ENCODE assay signal across 9 cellular contexts in the genomic region with DNA sequence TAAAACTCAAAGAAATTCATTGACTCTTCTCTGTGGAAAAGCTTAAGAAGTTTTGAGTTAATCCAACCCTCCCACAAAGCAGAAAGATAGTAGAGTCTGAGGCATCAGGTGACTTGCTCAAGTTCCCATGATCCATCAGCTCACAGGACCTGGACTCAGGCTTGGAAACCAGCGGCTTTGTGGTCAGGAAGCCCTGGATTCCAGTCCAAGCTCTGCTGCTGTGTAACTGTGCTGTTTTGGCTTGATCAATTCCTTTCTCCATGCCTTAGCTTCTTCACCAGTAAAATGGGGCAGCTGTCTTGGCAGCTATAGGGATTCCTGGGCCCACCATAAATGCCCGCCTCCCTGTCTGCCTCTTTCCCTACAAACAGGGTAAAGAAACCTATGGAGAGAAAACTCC.
DNase-seq lines count a peak whose midpoint lies in the region; ATAC-seq and TF ChIP-seq lines count a peak whose summit lies in the region.
"Had no signal": no experiment of that assay in that cellular context is flagged by ENCODE, and none has a peak within 500 bp of the region (broad histone marks: within the 10 kb centered on the region; RNA-seq: fewer than 3 reads in every experiment).

No MANE protein-coding gene starts in this region.

- H3K27me3 ChIP-seq in stomach, result no peaks in the 10 kb centered on the region
- no peaks in the 10 kb centered on the region for H3K27me3 ChIP-seq in MM.1S (replicated peaks; ENCODE audit: insufficient read depth, low read length)

- H3K9ac ChIP-seq in MM.1S (ENCODE audit: low read length), result no peak overlapping the region

- H3K36me3 Mint-ChIP-seq in activated CD8-positive, alpha-beta memory T cell treated with anti-CD3 and anti-CD28 coated beads, Interleukin-2, amount 10 ng/mL, durations not matched to agents 7 days and 5 days, result no peaks in the 10 kb centered on the region
- no peaks in the 10 kb centered on the region for H3K36me3 Mint-ChIP-seq in activated T-cell treated with anti-CD3 and anti-CD28 coated beads, Interleukin-2, amount 50 U/mL, for 72 hours (ENCODE audit: insufficient read depth in 2 of 2)

- H3K9me2 ChIP-seq in MM.1S (replicated peaks; ENCODE audit: insufficient read depth, low read length), result no peaks in the 10 kb centered on the region

- H3K9me3 ChIP-seq in stomach (no peaks in the 10 kb centered on the region), MM.1S (replicated peaks; ENCODE audit: insufficient read depth, low read length) (no peaks in the 10 kb centered on the region)

- H4K20me1 ChIP-seq in MM.1S (ENCODE audit: insufficient read depth, low read length), result no peaks in the 10 kb centered on the region

- H3K79me2 ChIP-seq in MM.1S (ENCODE audit: low read length), result no peaks in the 10 kb centered on the region

- ATAC-seq in activated CD8-positive, alpha-beta memory T cell treated with anti-CD3 and anti-CD28 coated beads, Interleukin-2, amount 10 ng/mL, durations not matched to agents 7 days and 5 days, result no peak
- no peak for ATAC-seq in activated T-cell treated with anti-CD3 and anti-CD28 coated beads, Interleukin-2, amount 50 U/mL, for 72 hours (replicated peaks in 1 of 2)
- ATAC-seq in HG02870 (IDR thresholded peaks at IDR 0.05; ENCODE audit: unreplicated experiment), result no peak
- ATAC-seq: Panc1 had no signal

- H2AFZ ChIP-seq in MM.1S (ENCODE audit: low read length), result no peak overlapping the region

- 82 to 93% (median 88%) methylated on average over 2 of the region's 2 CpGs for WGBS in stomach, 5 donors

- TF ChIP-seq POLR2A in stomach (IDR thresholded peaks at IDR 0.05), result no peak

- H3K4me3 ChIP-seq in stomach (no peak overlapping the region), MM.1S (ENCODE audit: low read length) (no peak overlapping the region)

- H3K27ac ChIP-seq in stomach (peak overlapping the region in 3 of 5 donors; percentile 56 to 60 (median 59)), MM.1S (ENCODE audit: low read length) (no peak overlapping the region)

- H3F3A ChIP-seq in MM.1S (ENCODE audit: insufficient read depth, low read length), result no peaks in the 10 kb centered on the region

- H3K4me2 ChIP-seq in MM.1S (ENCODE audit: low read depth, low read length), result no peak overlapping the region

- intact Hi-C loops in stomach (cut with DNase I; ENCODE audit: low total_unique reads), result no loop called here

- H3K9me3 Mint-ChIP-seq in activated CD8-positive, alpha-beta memory T cell treated with anti-CD3 and anti-CD28 coated beads, Interleukin-2, amount 10 ng/mL, durations not matched to agents 7 days and 5 days (ENCODE audit: low read depth), result no peaks in the 10 kb centered on the region
- no peaks in the 10 kb centered on the region for H3K9me3 Mint-ChIP-seq in activated T-cell treated with anti-CD3 and anti-CD28 coated beads, Interleukin-2, amount 50 U/mL, for 72 hours

- H3K4me1 ChIP-seq in stomach (peaks cover 0 to 36% (median 2%) of the 10 kb centered on the region in 4 donors), MM.1S (ENCODE audit: low read length) (peaks cover 11% of the 10 kb centered on the region)

- H3K4me3 Mint-ChIP-seq in activated CD8-positive, alpha-beta memory T cell treated with anti-CD3 and anti-CD28 coated beads, Interleukin-2, amount 10 ng/mL, durations not matched to agents 7 days and 5 days, result no peak overlapping the region
- peak overlapping the region; percentile 84 to 91 for H3K4me3 Mint-ChIP-seq in activated T-cell treated with anti-CD3 and anti-CD28 coated beads, Interleukin-2, amount 50 U/mL, for 72 hours

- peaks cover 45% of the 10 kb centered on the region for H3K4me1 Mint-ChIP-seq in activated CD8-positive, alpha-beta memory T cell treated with anti-CD3 and anti-CD28 coated beads, Interleukin-2, amount 10 ng/mL, durations not matched to agents 7 days and 5 days
- H3K4me1 Mint-ChIP-seq in activated T-cell treated with anti-CD3 and anti-CD28 coated beads, Interleukin-2, amount 50 U/mL, for 72 hours (ENCODE audit: low read depth), result peaks cover 94% of the 10 kb centered on the region

- no peak for DNase-seq in activated CD8-positive, alpha-beta memory T cell treated with anti-CD3 and anti-CD28 coated beads, Interleukin-2, amount 10 ng/mL, durations not matched to agents 7 days and 5 days
- DNase-seq in activated CD8-positive, alpha-beta memory T cell treated with anti-CD3 and anti-CD28 coated beads, Interleukin-2, amount 50 U/mL, for 48 hours, result no peak
- no peak for DNase-seq in activated T-cell treated with anti-CD3 and anti-CD28 coated beads, Interleukin-2, amount 50 U/mL, for 72 hours
- DNase-seq in iris pigment epithelial cell (ENCODE audit: low read depth) (peak; percentile 80), stomach (no peak), MM.1S (no peak), hippocampal formation (lab: John Stamatoyannopoulos, UW) (no peak)

- H3K27ac Mint-ChIP-seq in activated CD8-positive, alpha-beta memory T cell treated with anti-CD3 and anti-CD28 coated beads, Interleukin-2, amount 10 ng/mL, durations not matched to agents 7 days and 5 days, result peak overlapping the region; percentile 73
- H3K27ac Mint-ChIP-seq in activated T-cell treated with anti-CD3 and anti-CD28 coated beads, Interleukin-2, amount 50 U/mL, for 72 hours, result peak overlapping the region; percentile 98

- H3K36me3 ChIP-seq in stomach (no peaks in the 10 kb centered on the region), MM.1S (replicated peaks; ENCODE audit: insufficient read depth, low read length) (no peaks in the 10 kb centered on the region)

- CTCF ChIA-PET in activated CD8-positive, alpha-beta memory T cell treated with anti-CD3 and anti-CD28 coated beads, Interleukin-2, amount 10 ng/mL, durations not matched to agents 7 days and 5 days (lab: Charles Lee), result interaction anchor here (1.3 to 4.1 kb wide), 2 partner anchors 12 to 68 kb away, joined by 3 to 23 read pairs; no protein-coding TSS in a partner anchor

- TF ChIP-seq CTCF in stomach (IDR thresholded peaks at IDR 0.05), result no peak
- no peak for TF ChIP-seq CTCF in MM.1S (IDR thresholded peaks at IDR 0.05; ENCODE audit: low read length)

- no peaks in the 10 kb centered on the region for H3K27me3 Mint-ChIP-seq in activated CD8-positive, alpha-beta memory T cell treated with anti-CD3 and anti-CD28 coated beads, Interleukin-2, amount 10 ng/mL, durations not matched to agents 7 days and 5 days
- H3K27me3 Mint-ChIP-seq in activated T-cell treated with anti-CD3 and anti-CD28 coated beads, Interleukin-2, amount 50 U/mL, for 72 hours (ENCODE audit: low read depth), result no peaks in the 10 kb centered on the region

- TF ChIP-seq EP300 in stomach (IDR thresholded peaks at IDR 0.05), result no peak
